1 cellular context compared by ENCODE assay signal in the genomic region with DNA sequence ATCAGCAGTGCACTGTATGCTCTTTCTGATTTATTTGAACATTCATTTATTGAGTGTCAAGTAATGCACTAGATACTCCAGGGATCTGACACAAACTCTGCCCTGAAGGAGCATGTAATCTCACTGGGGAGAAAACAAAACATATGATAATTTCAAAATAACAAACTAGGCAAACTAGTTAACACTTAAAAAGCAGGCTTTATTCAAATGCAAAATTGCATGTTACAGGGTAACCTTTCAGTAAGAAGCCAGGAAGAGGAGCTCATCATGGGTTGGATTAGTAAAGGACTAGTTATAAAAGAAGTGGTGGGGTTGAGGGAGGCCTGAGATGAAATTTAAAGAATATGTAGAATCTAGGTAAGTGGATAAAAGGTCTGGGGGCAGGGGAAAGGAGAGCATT.
TF ChIP-seq lines count a peak whose summit lies in the region.

No MANE protein-coding gene starts in this region.

TF ChIP-seq in H1, 55 proteins besides CTCF, POLR2A, EP300 and RAD21:
- TF ChIP-seq BRCA1 (IDR thresholded peaks at IDR 0.05; ENCODE audit: low read depth, low read length) (peak; percentile 74), YY1 (IDR thresholded peaks at IDR 0.05; ENCODE audit: low read depth, low read length) (no peak)
